ENCODE assay signal across 31 cellular contexts in genomic region chr11:15700456-15700855, GRCh38.
A peak's percentile ranks its signal among the peaks of the same experiment; 100 is the strongest.
DNase-seq lines count a peak whose midpoint lies in the region; TF ChIP-seq lines count a peak whose summit lies in the region.
"Had no signal": no experiment of that assay in that cellular context is flagged by ENCODE, and none has a peak within 500 bp of the region (broad histone marks: within the 10 kb centered on the region; RNA-seq: fewer than 3 reads in every experiment).

No MANE protein-coding gene starts in this region.

- H3F3A ChIP-seq in MM.1S (ENCODE audit: insufficient read depth, low read length) = no peaks in the 10 kb centered on the region

- H3K4me1 ChIP-seq in esophagus muscularis mucosa (no peaks in the 10 kb centered on the region), MM.1S (ENCODE audit: low read length) (no peaks in the 10 kb centered on the region)
- H3K4me1 ChIP-seq: A549; BE2C; BLaER1; BLaER1 treated with 17β-estradiol and CSF1 and Interleukin-3, amounts not matched to agents 10 nM and 100 nM had no signal

- no peak overlapping the region for H3K9ac ChIP-seq in SK-N-MC (ENCODE audit: insufficient read length)
- H3K9ac ChIP-seq in MM.1S (ENCODE audit: low read length) = no peak overlapping the region
- H3K9ac ChIP-seq: BLaER1; BLaER1 treated with 17β-estradiol and CSF1 and Interleukin-3, amounts not matched to agents 10 nM and 100 nM had no signal

- H3K27ac ChIP-seq in SK-N-MC (peak overlapping the region; percentile 80; the same call in 1 of the 2 replicates), esophagus muscularis mucosa (replicated peaks in 1 of 4) (no peak overlapping the region), MM.1S (ENCODE audit: low read length) (no peak overlapping the region)
- H3K27ac ChIP-seq: 22Rv1; A549; BLaER1; BLaER1 treated with 17β-estradiol and CSF1 and Interleukin-3, amounts not matched to agents 10 nM and 100 nM; C4-2B had no signal

- TF ChIP-seq POLR2A in esophagus muscularis mucosa (IDR thresholded peaks at IDR 0.05; ENCODE audit: low read depth) = no peak

- H3K27me3 ChIP-seq in esophagus muscularis mucosa (no peaks in the 10 kb centered on the region), MM.1S (replicated peaks; ENCODE audit: insufficient read depth, low read length) (no peaks in the 10 kb centered on the region)
- H3K27me3 ChIP-seq: BE2C; BLaER1; BLaER1 treated with 17β-estradiol and CSF1 and Interleukin-3, amounts not matched to agents 10 nM and 100 nM had no signal

- peak; percentile 67 for DNase-seq in SK-N-MC (ENCODE audit: low read depth, low spot score)
- DNase-seq in ecto neural progenitor cell (ENCODE audit: low spot score) = peak; percentile 14
- peak; percentile 77 for DNase-seq in esophagus muscularis mucosa (ENCODE audit: extremely low spot score)
- DNase-seq in NCI-H2029 treated with DMSO at 0.1 percent for 48 hours (lab: John Stamatoyannopoulos, UW) = no peak
- no peak for DNase-seq in MM.1S
- DNase-seq in HUDEP-2 (lab: John Stamatoyannopoulos, UW; ENCODE audit: unreplicated experiment in 76 of 76) = no peak
- DNase-seq: 8988T; ACHN; AML-193; BE2C; C1 segment of cervical spinal cord; Caco-2; Calu3; CD4-positive, alpha-beta memory T cell; CD4-positive, alpha-beta T cell; CD4-positive, CD25-positive, alpha-beta regulatory T cell; CD8-positive, alpha-beta memory T cell; CD8-positive, alpha-beta T cell; COR-L47; DMS 273 treated with DMSO at 0.1 percent for 48 hours; DMS153; DMS53; DMS79; DMS79 treated with DMSO at 0.1 percent for 48 hours; DND-41; EL had no signal

- TF ChIP-seq EP300 in esophagus muscularis mucosa (IDR thresholded peaks at IDR 0.05) = no peak

- H4K20me1 ChIP-seq in MM.1S (ENCODE audit: insufficient read depth, low read length) = no peaks in the 10 kb centered on the region
- H4K20me1 ChIP-seq: BLaER1; BLaER1 treated with 17β-estradiol and CSF1 and Interleukin-3, amounts not matched to agents 10 nM and 100 nM had no signal

- WGBS in esophagus muscularis mucosa = 99% methylated on average over 3 of the region's 3 CpGs

- H3K36me3 ChIP-seq in SK-N-MC (ENCODE audit: insufficient read depth, low read length) (no peaks in the 10 kb centered on the region), esophagus muscularis mucosa (no peaks in the 10 kb centered on the region), MM.1S (replicated peaks; ENCODE audit: insufficient read depth, low read length) (no peaks in the 10 kb centered on the region)
- H3K36me3 ChIP-seq: BE2C; BLaER1; BLaER1 treated with 17β-estradiol and CSF1 and Interleukin-3, amounts not matched to agents 10 nM and 100 nM had no signal

- H3K9me3 ChIP-seq in SK-N-MC (ENCODE audit: low read depth, low read length) = no peaks in the 10 kb centered on the region
- H3K9me3 ChIP-seq in esophagus muscularis mucosa = peaks cover 0 to 3% (median 0%) of the 10 kb centered on the region in 4 donors
- H3K9me3 ChIP-seq in MM.1S (replicated peaks; ENCODE audit: insufficient read depth, low read length) = no peaks in the 10 kb centered on the region
- H3K9me3 ChIP-seq: A549; BE2C; BLaER1; BLaER1 treated with 17β-estradiol and CSF1 and Interleukin-3, amounts not matched to agents 10 nM and 100 nM; Caco-2 had no signal

- H3K4me3 ChIP-seq in SK-N-MC (peak overlapping the region; percentile 55), esophagus muscularis mucosa (no peak overlapping the region), MM.1S (ENCODE audit: low read length) (no peak overlapping the region)
- H3K4me3 ChIP-seq: A549; BLaER1; BLaER1 treated with 17β-estradiol and CSF1 and Interleukin-3, amounts not matched to agents 10 nM and 100 nM had no signal

- no peak overlapping the region for H2AFZ ChIP-seq in MM.1S (ENCODE audit: low read length)

- intact Hi-C loops in esophagus muscularis mucosa (cut with DNase I) = no loop called here

- no peaks in the 10 kb centered on the region for H3K79me2 ChIP-seq in MM.1S (ENCODE audit: low read length)

- TF ChIP-seq CTCF in esophagus muscularis mucosa (IDR thresholded peaks at IDR 0.05) (no peak), MM.1S (IDR thresholded peaks at IDR 0.05; ENCODE audit: low read length) (no peak)

- H3K9me2 ChIP-seq in MM.1S (replicated peaks; ENCODE audit: insufficient read depth, low read length) = no peaks in the 10 kb centered on the region

- H3K4me2 ChIP-seq in MM.1S (ENCODE audit: low read depth, low read length) = no peak overlapping the region
- H3K4me2 ChIP-seq: A549; BLaER1; BLaER1 treated with 17β-estradiol and CSF1 and Interleukin-3, amounts not matched to agents 10 nM and 100 nM had no signal

Comparison
In these comparisons a context has a peak if more than half of its experiments do, and no peak if none do; other contexts are left out.
1. DNase-seq: peak in SK-N-MC (single experiment), ecto neural progenitor cell (single experiment) and esophagus muscularis mucosa (single experiment); none in NCI-H2029 treated with DMSO at 0.1 percent for 48 hours (single experiment), MM.1S (single experiment) and HUDEP-2 (0 of 76).